Comparison of ENCODE assay signal across 29 cellular contexts in the genomic region with DNA sequence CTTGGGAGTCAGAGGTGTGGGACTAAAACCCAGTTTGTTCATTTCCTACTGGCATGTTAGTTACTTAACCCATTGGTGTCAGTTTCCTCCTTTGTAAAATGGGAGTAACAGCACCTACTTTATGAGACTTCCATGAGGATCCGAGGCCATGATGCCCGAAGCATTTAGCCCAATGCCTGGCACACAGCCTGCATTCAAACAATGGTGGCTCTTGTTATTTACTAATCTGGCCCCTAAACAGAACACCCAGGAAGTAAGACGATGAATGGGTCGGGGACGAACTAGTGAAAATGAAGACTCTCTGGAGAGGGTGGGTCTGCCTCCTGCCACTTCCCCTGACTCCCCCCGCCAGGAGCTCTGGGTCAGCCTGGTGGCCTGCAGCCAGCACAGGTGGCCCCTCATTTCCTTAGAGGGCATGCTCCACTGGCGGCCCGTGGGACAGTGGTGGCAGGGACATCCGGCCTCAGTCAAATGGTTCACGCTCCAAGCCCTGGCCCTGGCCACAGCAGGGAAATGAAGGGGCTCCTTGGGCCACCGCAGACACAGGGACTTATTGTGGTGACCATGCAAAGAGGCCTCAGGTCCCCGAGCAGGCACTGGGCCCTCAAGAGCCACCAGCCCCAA. TPM values are rescaled to one million over a fixed set of nuclear protein-coding genes. Genes with fewer than 3 reads are reported as not detected.
DNase-seq lines count a peak whose midpoint lies in the region; ATAC-seq, FAIRE-seq and TF ChIP-seq lines count a peak whose summit lies in the region.
"Had no signal": no experiment of that assay in that cellular context is flagged by ENCODE, and none has a peak within 500 bp of the region (broad histone marks: within the 10 kb centered on the region; RNA-seq: fewer than 3 reads in every experiment).

No MANE protein-coding gene starts in this region.

- H3K4me1 ChIP-seq in BLaER1 treated with 17β-estradiol and CSF1 and Interleukin-3, amounts not matched to agents 10 nM and 100 nM, result peaks cover 11 to 49% (median 39%) of the 10 kb centered on the region in 10 experiments
- H3K4me1 ChIP-seq in GM12878 (ENCODE audit: control insufficient read depth, insufficient read depth, low read length) (no peaks in the 10 kb centered on the region), Peyer's patch (no peaks in the 10 kb centered on the region)
- H3K4me1 ChIP-seq: SJCRH30 had no signal

- TF ChIP-seq POLR2A in GM12878 (IDR thresholded peaks at IDR 0.05; ENCODE audit: low read depth, low read length) (no peak), Peyer's patch (IDR thresholded peaks at IDR 0.05) (no peak)

- H3K9me3 ChIP-seq in BLaER1 treated with 17β-estradiol and CSF1 and Interleukin-3, amounts not matched to agents 10 nM and 100 nM (replicated peaks in 1 of 11), result no peaks in the 10 kb centered on the region
- H3K9me3 ChIP-seq in GM12878 (replicated peaks; ENCODE audit: control insufficient read depth, insufficient read depth, low read length) (no peaks in the 10 kb centered on the region), Peyer's patch (no peaks in the 10 kb centered on the region)
- H3K9me3 ChIP-seq: SJCRH30 had no signal

- H3K4me2 ChIP-seq in BLaER1 treated with 17β-estradiol and CSF1 and Interleukin-3, amounts not matched to agents 10 nM and 100 nM, result peak overlapping the region in 10 of 11 experiments; percentile 19 to 83 (median 68); a peak in 19 of 22 replicates
- no peak overlapping the region for H3K4me2 ChIP-seq in GM12878 (ENCODE audit: control insufficient read depth, insufficient read depth)

- no peak for TF ChIP-seq RAD21 in GM12878 (IDR thresholded peaks at IDR 0.05; ENCODE audit: insufficient read depth, low read depth, low read length)

- H3K27ac ChIP-seq in BLaER1 treated with 17β-estradiol and CSF1 and Interleukin-3, amounts not matched to agents 10 nM and 100 nM, result no peak overlapping the region
- no peak overlapping the region for H3K27ac ChIP-seq in GM12878 (ENCODE audit: control insufficient read depth, insufficient read depth)
- no peak overlapping the region for H3K27ac ChIP-seq in Peyer's patch
- H3K27ac ChIP-seq: SJCRH30 had no signal

- TF ChIP-seq EP300 in GM12878 (IDR thresholded peaks at IDR 0.05; ENCODE audit: borderline replicate concordance in 1 of 2, control insufficient read depth in 1 of 2, low read depth in 2 of 2, low read length in 2 of 2), result no peak

- no peak overlapping the region for H3K4me3 Mint-ChIP-seq in stimulated activated memory B cell treated with anti-CD40 and anti-IgM and Interleukin-4, amounts not matched to agents 10 μg/mL and 1 μg/mL and 100 μg/mL, for 72 hours
- H3K4me3 Mint-ChIP-seq: CD4-positive, alpha-beta memory T cell had no signal

- H3K36me3 ChIP-seq in BLaER1 treated with 17β-estradiol and CSF1 and Interleukin-3, amounts not matched to agents 10 nM and 100 nM, result peaks cover 0 to 24% (median 15%) of the 10 kb centered on the region in 11 experiments; a peak in 10 of 22 replicates
- no peaks in the 10 kb centered on the region for H3K36me3 ChIP-seq in GM12878 (ENCODE audit: control insufficient read depth in 2 of 2, insufficient read depth in 2 of 2, low read length in 1 of 2)
- H3K36me3 ChIP-seq in Peyer's patch, result no peaks in the 10 kb centered on the region
- H3K36me3 ChIP-seq: SJCRH30 had no signal

- no peak for DNase-seq in GM12878 (ENCODE audit: low read depth, low spot score)
- peak; percentile 43 for DNase-seq in medulla oblongata (ENCODE audit: extremely low spot score)
- no peak for DNase-seq in Peyer's patch
- DNase-seq in GF-D8 (lab: John Stamatoyannopoulos, UW), result no peak
- DNase-seq: Calu3; CD4-positive, alpha-beta memory T cell; DND-41; HCEC 1CT; MV-4-11; NCI-H1105; NCI-H1436 treated with DMSO at 0.1 percent for 48 hours; NCI-H187 treated with DMSO at 0.1 percent for 48 hours; NCI-H446 treated with DMSO at 0.1 percent for 48 hours; NCI-H526; NCI-H82; NK-92 treated with Interleukin-12 subunit alpha and Interleukin-12 subunit beta, amount 100 ng/mL, for 24 hours; PC-3; SJCRH30 had no signal

- in situ Hi-C loops in GM12878 (cut with MboI), result no loop called here

- TF ChIP-seq CTCF in GM12878 (IDR thresholded peaks at IDR 0.05 in 2 of 3, conservative IDR thresholded peaks at IDR 0.05 in 1 of 3; ENCODE audit: control insufficient read depth in 2 of 3, extremely low read depth in 1 of 3, insufficient read depth in 1 of 3, low read depth in 3 of 3, low read length in 3 of 3) (no peak), Peyer's patch (IDR thresholded peaks at IDR 0.05) (no peak)

- RAD21 ChIA-PET in GM12878 (lab: Charles Lee; ENCODE audit: unreplicated experiment), result no interaction called here

- no peak overlapping the region for H3K4me3 ChIP-seq in BLaER1 treated with 17β-estradiol and CSF1 and Interleukin-3, amounts not matched to agents 10 nM and 100 nM
- H3K4me3 ChIP-seq in GM12878, result no peak overlapping the region
- H3K4me3 ChIP-seq in Peyer's patch, result no peak overlapping the region
- H3K4me3 ChIP-seq: K562, SJCRH30 had no signal

- SMC1A ChIA-PET in GM12878 (lab: Charles Lee; ENCODE audit: uncharacterized antibody, unreplicated experiment), result no interaction called here

- CTCF ChIA-PET in GM12878 (lab: Yijun Ruan, JAX), result interaction anchor here (0.6 to 1.0 kb wide), 2 partner anchors 38 to 1386 kb away, joined by 3 read pairs; no protein-coding TSS in a partner anchor

- BruUV-seq in GM12878 (replicated peaks; lab: Mats Ljungman, UMichigan), result no TSS peak

- peaks cover 14% of the 10 kb centered on the region for H3K4me1 Mint-ChIP-seq in stimulated activated memory B cell treated with anti-CD40 and anti-IgM and Interleukin-4, amounts not matched to agents 10 μg/mL and 1 μg/mL and 100 μg/mL, for 72 hours
- H3K4me1 Mint-ChIP-seq: CD4-positive, alpha-beta memory T cell had no signal

- no peaks in the 10 kb centered on the region for H3K27me3 ChIP-seq in BLaER1 treated with 17β-estradiol and CSF1 and Interleukin-3, amounts not matched to agents 10 nM and 100 nM
- no peaks in the 10 kb centered on the region; a peak in 2 of 4 replicates for H3K27me3 ChIP-seq in GM12878 (replicated peaks in 1 of 2; ENCODE audit: control insufficient read depth in 2 of 2, insufficient read depth in 2 of 2, low read length in 1 of 2)
- no peaks in the 10 kb centered on the region for H3K27me3 ChIP-seq in Peyer's patch

- H3K79me2 ChIP-seq in GM12878 (ENCODE audit: control insufficient read depth, insufficient read depth, low read length), result no peaks in the 10 kb centered on the region

- H3K9ac ChIP-seq in BLaER1 treated with 17β-estradiol and CSF1 and Interleukin-3, amounts not matched to agents 10 nM and 100 nM, result 0 out of 22 replicates have a peak overlapping the region, but pooled peaks of 1 of the 11 experiments have one; percentile 3
- no peak overlapping the region for H3K9ac ChIP-seq in GM12878 (ENCODE audit: control insufficient read depth, insufficient read depth, low read length)

- FAIRE-seq in GM12878 (lab: Jason Lieb, UNC), result no peak
- FAIRE-seq: H1, K562 had no signal

- H2AFZ ChIP-seq in GM12878 (ENCODE audit: control insufficient read depth, low read depth, low read length), result no peak overlapping the region

- POLR2A ChIA-PET in GM12878 (lab: Charles Lee), result no interaction called here

- no peaks in the 10 kb centered on the region for H3K9me3 Mint-ChIP-seq in stimulated activated memory B cell treated with anti-CD40 and anti-IgM and Interleukin-4, amounts not matched to agents 10 μg/mL and 1 μg/mL and 100 μg/mL, for 72 hours
- H3K9me3 Mint-ChIP-seq: CD4-positive, alpha-beta memory T cell had no signal

- WGBS in GM12878 (ENCODE audit: insufficient coverage, insufficient replicate concordance, low lambda C conversion rate, missing lambda C conversion rate), result 15% methylated on average over 12 of the region's 12 CpGs

- ATAC-seq in GM12878 (peak; percentile 47), HG03521 (IDR thresholded peaks at IDR 0.05; ENCODE audit: unreplicated experiment) (no peak)
- no peak for ATAC-seq in stimulated activated memory B cell treated with anti-CD40 and anti-IgM and Interleukin-4, amounts not matched to agents 10 μg/mL and 1 μg/mL and 100 μg/mL, for 72 hours
- ATAC-seq: K562, PC-3, Right ventricle myocardium inferior had no signal

- intact Hi-C loops in GM12878 (cut with micrococcal nuclease; ENCODE audit: unreplicated experiment), result no loop called here

- H3K27ac Mint-ChIP-seq in stimulated activated memory B cell treated with anti-CD40 and anti-IgM and Interleukin-4, amounts not matched to agents 10 μg/mL and 1 μg/mL and 100 μg/mL, for 72 hours, result peak overlapping the region; percentile 46

- H4K20me1 ChIP-seq in BLaER1 treated with 17β-estradiol and CSF1 and Interleukin-3, amounts not matched to agents 10 nM and 100 nM, result peaks cover 0 to 7% (median 0%) of the 10 kb centered on the region in 11 experiments; a peak in 3 of 22 replicates
- H4K20me1 ChIP-seq in GM12878 (ENCODE audit: control insufficient read depth, insufficient read depth), result no peaks in the 10 kb centered on the region

- H3K36me3 Mint-ChIP-seq in stimulated activated memory B cell treated with anti-CD40 and anti-IgM and Interleukin-4, amounts not matched to agents 10 μg/mL and 1 μg/mL and 100 μg/mL, for 72 hours, result peaks cover 7% of the 10 kb centered on the region
- H3K36me3 Mint-ChIP-seq: CD4-positive, alpha-beta memory T cell had no signal

- H3K27me3 Mint-ChIP-seq in stimulated activated memory B cell treated with anti-CD40 and anti-IgM and Interleukin-4, amounts not matched to agents 10 μg/mL and 1 μg/mL and 100 μg/mL, for 72 hours, result peaks cover 52% of the 10 kb centered on the region

RNA-seq across cellular contexts. Expression of gene TAS1R2, which starts 9.5 kb away (rescaled TPM):
- not detected in 2 replicates for total RNA-seq in GM12878 (2013; cell fraction: nucleolus; rRNA removed)
- total RNA-seq in GM12878 (2014; rRNA removed) (not detected in 2 replicates), GM12878 (2014; rRNA removed; fragmentation: Illumina TruSeq; extraction: Trizol) (not detected in 2 replicates), GM12878 (2021) (not detected in 2 replicates), Peyer's patch (under 1 TPM in 1 of 4 donors, not detected in 3; 0.35 TPM)
- polyA plus RNA-seq in GM12878 (2011; ENCODE audit: low read depth), result not detected
- polyA plus RNA-seq in GM12878 (2011; rRNA removed) (not detected in 2 replicates), GM12878 (2014; fragmentation: Illumina TruSeq; extraction: Trizol) (not detected in 2 replicates), GM12878 (2014; fragmentation: Nextera tagmentation; extraction: Ambion mirVana) (not detected), GM12878 (2014; rRNA removed) (not detected in 2 replicates), GM12878 (2016; fragmentation: Nextera tagmentation; extraction: Ambion mirVana) (not detected)
- polyA plus RNA-seq in GM12878 (2011; cell fraction: cytosol; rRNA removed), result not detected in 2 replicates
- not detected in 2 replicates for polyA plus RNA-seq in GM12878 (2011; cell fraction: nucleus; rRNA removed)
- polyA plus RNA-seq in GM12878 (2012), result not detected in 2 replicates
- polyA minus RNA-seq in GM12878 (2011; rRNA and poly(A)+ RNA removed), result not detected in 2 replicates
- polyA minus RNA-seq in GM12878 (2011; cell fraction: cytosol; rRNA and poly(A)+ RNA removed), result not detected in 2 replicates
- polyA minus RNA-seq in GM12878 (2011; cell fraction: nucleus; rRNA and poly(A)+ RNA removed), result not detected in 2 replicates
- total RNA-seq: A172; Calu3; CD4-positive, alpha-beta memory T cell; H1; HT1080; K562; LHCN-M2; MCF 10A; PC-3; Right ventricle myocardium inferior; RPMI7951; SJCRH30 had no signal
- polyA plus RNA-seq: CD4-positive, alpha-beta memory T cell; H1; K562 had no signal

RNA-seq across cellular contexts. Expression of gene ALDH4A1, which starts 33.4 kb away (rescaled TPM):
- 4.4 and 6.2 TPM in 2 replicates for total RNA-seq in GM12878 (2013; cell fraction: nucleolus; rRNA removed)
- total RNA-seq in GM12878 (2014; rRNA removed) (12.2 and 15.0 TPM in 2 replicates), GM12878 (2014; rRNA removed; fragmentation: Illumina TruSeq; extraction: Trizol) (5.0 and 6.6 TPM in 2 replicates), GM12878 (2021) (13.1 and 13.8 TPM in 2 replicates), Peyer's patch (1 to 10 TPM; 2.8 to 5.8 (median 4.1) TPM)
- polyA plus RNA-seq in GM12878 (2011; ENCODE audit: low read depth), result 3.3 TPM
- polyA plus RNA-seq in GM12878 (2011; rRNA removed) (5.8 and 17.5 TPM in 2 replicates), GM12878 (2014; fragmentation: Illumina TruSeq; extraction: Trizol) (1.6 and 5.9 TPM in 2 replicates), GM12878 (2014; fragmentation: Nextera tagmentation; extraction: Ambion mirVana) (under 1 TPM; 0.06 to 0.53 TPM), GM12878 (2014; rRNA removed) (14.0 and 21.6 TPM in 2 replicates), GM12878 (2016; fragmentation: Nextera tagmentation; extraction: Ambion mirVana) (10 to 100 TPM; 24.3 to 25.5 TPM)
- 21.8 and 36.4 TPM in 2 replicates for polyA plus RNA-seq in GM12878 (2011; cell fraction: cytosol; rRNA removed)
- polyA plus RNA-seq in GM12878 (2011; cell fraction: nucleus; rRNA removed), result 39.4 and 47.2 TPM in 2 replicates
- 7.6 and 8.0 TPM in 2 replicates for polyA plus RNA-seq in GM12878 (2012)
- 7.2 and 16.3 TPM in 2 replicates for polyA minus RNA-seq in GM12878 (2011; rRNA and poly(A)+ RNA removed)
- polyA minus RNA-seq in GM12878 (2011; cell fraction: cytosol; rRNA and poly(A)+ RNA removed), result 6.3 and 7.8 TPM in 2 replicates
- polyA minus RNA-seq in GM12878 (2011; cell fraction: nucleus; rRNA and poly(A)+ RNA removed), result 6.4 and 14.3 TPM in 2 replicates
